In genomic region chr17:9928601-9929341, GRCh38 we compare ENCODE assay signal across 9 cellular contexts.
DNase-seq lines count a peak whose midpoint lies in the region; ATAC-seq lines count a peak whose summit lies in the region.
"Had no signal": no experiment of that assay in that cellular context is flagged by ENCODE, and none has a peak within 500 bp of the region (broad histone marks: within the 10 kb centered on the region; RNA-seq: fewer than 3 reads in every experiment).

No MANE protein-coding gene starts in this region.

- in situ Hi-C loops in KBM-7 (cut with MboI; ENCODE audit: low pct_unique_long_range_greater_than_20kb, low sequenced_read_pairs): loop anchor here (25.0 kb wide), 1 partner anchor 434 kb away; the partner anchor contains the start of gene MYH13

- DNase-seq in AG08396 (ENCODE audit: low spot score) (peak; percentile 39), KBM-7 (peak; percentile 41), amniotic stem cell (lab: John Stamatoyannopoulos, UW) (peak; percentile 93), kidney glomerular epithelial cell (lab: John Stamatoyannopoulos, UW) (peak; percentile 14), epidermal melanocyte (ENCODE audit: insufficient read length, low spot score) (no peak)
- no peak for DNase-seq in activated T-cell treated with anti-CD3 and anti-CD28 coated beads, Interleukin-2, amount 50 U/mL, for 1 hour

- no peak for ATAC-seq in HG02759 (IDR thresholded peaks at IDR 0.05; ENCODE audit: unreplicated experiment)
- ATAC-seq in HG02938 (IDR thresholded peaks at IDR 0.05; ENCODE audit: unreplicated experiment): no peak
- ATAC-seq: right lobe of liver had no signal

Comparison
In these comparisons a context has a peak if more than half of its experiments do, and no peak if none do; other contexts are left out.
1. DNase-seq: peak in AG08396 (single experiment), KBM-7 (single experiment), amniotic stem cell (single experiment) and kidney glomerular epithelial cell (single experiment); none in epidermal melanocyte (single experiment) and activated T-cell treated with anti-CD3 and anti-CD28 coated beads, Interleukin-2, amount 50 U/mL, for 1 hour (single experiment).